1 cellular context compared by ENCODE assay signal in the genomic region with DNA sequence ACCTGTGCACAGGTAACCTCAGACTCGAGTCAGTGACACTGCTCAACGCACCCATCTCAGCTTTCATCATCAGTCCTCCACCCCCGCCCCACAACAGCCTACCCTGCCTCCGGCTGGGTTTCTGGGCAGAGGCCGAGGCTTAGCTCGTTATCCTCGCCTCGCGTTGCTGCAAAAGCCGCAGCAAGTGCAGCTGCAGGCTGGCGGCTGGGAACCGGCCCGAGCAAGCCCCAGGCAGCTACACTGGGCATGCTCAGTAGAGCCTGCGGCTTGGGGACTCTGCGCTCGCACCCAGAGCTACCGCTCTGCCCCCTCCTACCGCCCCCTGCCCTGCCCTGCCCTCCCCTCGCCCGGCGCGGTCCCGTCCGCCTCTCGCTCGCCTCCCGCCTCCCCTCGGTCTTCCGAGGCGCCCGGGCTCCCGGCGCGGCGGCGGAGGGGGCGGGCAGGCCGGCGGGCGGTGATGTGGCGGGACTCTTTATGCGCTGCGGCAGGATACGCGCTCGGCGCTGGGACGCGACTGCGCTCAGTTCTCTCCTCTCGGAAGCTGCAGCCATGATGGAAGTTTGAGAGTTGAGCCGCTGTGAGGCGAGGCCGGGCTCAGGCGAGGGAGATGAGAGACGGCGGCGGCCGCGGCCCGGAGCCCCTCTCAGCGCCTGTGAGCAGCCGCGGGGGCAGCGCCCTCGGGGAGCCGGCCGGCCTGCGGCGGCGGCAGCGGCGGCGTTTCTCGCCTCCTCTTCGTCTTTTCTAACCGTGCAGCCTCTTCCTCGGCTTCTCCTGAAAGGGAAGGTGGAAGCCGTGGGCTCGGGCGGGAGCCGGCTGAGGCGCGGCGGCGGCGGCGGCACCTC.
TF ChIP-seq lines count a peak whose summit lies in the region.

A gene with protein sequence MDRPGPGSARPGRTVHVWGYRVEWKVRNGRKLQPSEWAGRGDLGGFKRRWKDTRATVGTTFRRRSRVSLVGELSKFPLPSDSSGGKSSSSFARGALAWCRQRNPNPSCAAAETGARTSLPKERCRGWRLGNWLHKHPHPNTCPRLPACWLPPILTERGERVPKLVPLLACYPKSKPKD (minus strand): TSS at position 432 of the 842 bp plus-strand sequence. CDS start 1,046 bp downstream, outside the sequence.
A gene (plus strand): TSS at position 524 of the 842 bp plus-strand sequence. CDS start 845 bp downstream, outside the sequence.

TF ChIP-seq in HepG2, 621 proteins besides CTCF, POLR2A, EP300 and RAD21 (continued from another document and continues in another):
- no peak for TF ChIP-seq ELF4 (CRISPR knock-in tag; IDR thresholded peaks at IDR 0.05; ENCODE audit: borderline replicate concordance)
- peak; percentile 83; the same call in 1 of the 2 replicates for TF ChIP-seq SAFB2 (CRISPR knock-in tag; IDR thresholded peaks at IDR 0.05; ENCODE audit: borderline replicate concordance, low read depth)
- TF ChIP-seq SMYD3 (CRISPR knock-in tag; IDR thresholded peaks at IDR 0.05) = no peak
- peak; percentile 79; the same call in 1 of the 2 replicates for TF ChIP-seq ZNF34 (CRISPR knock-in tag; IDR thresholded peaks at IDR 0.05; ENCODE audit: borderline replicate concordance)
- TF ChIP-seq SRY (CRISPR knock-in tag; IDR thresholded peaks at IDR 0.05) = peak; percentile 92; the same call in 1 of the 2 replicates
- TF ChIP-seq PRPF4 (IDR thresholded peaks at IDR 0.05; ENCODE audit: low read depth, low read length, poor library complexity, severe bottlenecking) = no peak
- TF ChIP-seq CENPT (CRISPR knock-in tag; IDR thresholded peaks at IDR 0.05; ENCODE audit: low read depth) = peak; percentile 81
- no peak for TF ChIP-seq ZNF296 (CRISPR knock-in tag; conservative IDR thresholded peaks at IDR 0.05)
- 0 out of 2 replicates have a peak, but pooled peaks have one; percentile 73 for TF ChIP-seq KDM3A (CRISPR knock-in tag; IDR thresholded peaks at IDR 0.05; ENCODE audit: low read depth)
- no peak for TF ChIP-seq HOXA7 (CRISPR knock-in tag; IDR thresholded peaks at IDR 0.05)
- TF ChIP-seq NR2F1 (CRISPR knock-in tag; IDR thresholded peaks at IDR 0.05) = peak in 1 of 2 experiments; percentile 20; a peak in 1 of 4 replicates
- 0 out of 2 replicates have a peak, but pooled peaks have one; percentile 45 for TF ChIP-seq XBP1 (CRISPR knock-in tag; IDR thresholded peaks at IDR 0.05)
- TF ChIP-seq PHF8 (CRISPR knock-in tag; IDR thresholded peaks at IDR 0.05) = peak; percentile 51
- no peak for TF ChIP-seq ONECUT2 (CRISPR knock-in tag; IDR thresholded peaks at IDR 0.05)
- TF ChIP-seq, protein P1, sequence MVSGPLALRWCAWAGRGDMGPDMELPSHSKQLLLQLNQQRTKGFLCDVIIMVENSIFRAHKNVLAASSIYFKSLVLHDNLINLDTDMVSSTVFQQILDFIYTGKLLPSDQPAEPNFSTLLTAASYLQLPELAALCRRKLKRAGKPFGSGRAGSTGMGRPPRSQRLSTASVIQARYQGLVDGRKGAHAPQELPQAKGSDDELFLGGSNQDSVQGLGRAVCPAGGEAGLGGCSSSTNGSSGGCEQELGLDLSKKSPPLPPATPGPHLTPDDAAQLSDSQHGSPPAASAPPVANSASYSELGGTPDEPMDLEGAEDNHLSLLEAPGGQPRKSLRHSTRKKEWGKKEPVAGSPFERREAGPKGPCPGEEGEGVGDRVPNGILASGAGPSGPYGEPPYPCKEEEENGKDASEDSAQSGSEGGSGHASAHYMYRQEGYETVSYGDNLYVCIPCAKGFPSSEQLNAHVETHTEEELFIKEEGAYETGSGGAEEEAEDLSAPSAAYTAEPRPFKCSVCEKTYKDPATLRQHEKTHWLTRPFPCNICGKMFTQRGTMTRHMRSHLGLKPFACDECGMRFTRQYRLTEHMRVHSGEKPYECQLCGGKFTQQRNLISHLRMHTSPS (CRISPR knock-in tag; IDR thresholded peaks at IDR 0.05; ENCODE audit: low read depth) = no peak
- no peak for TF ChIP-seq SCMH1 (CRISPR knock-in tag; IDR thresholded peaks at IDR 0.05; ENCODE audit: borderline replicate concordance)
- peak; percentile 51; the same call in 1 of the 2 replicates for TF ChIP-seq PHF20 (CRISPR knock-in tag; IDR thresholded peaks at IDR 0.05)
- TF ChIP-seq, protein P2, sequence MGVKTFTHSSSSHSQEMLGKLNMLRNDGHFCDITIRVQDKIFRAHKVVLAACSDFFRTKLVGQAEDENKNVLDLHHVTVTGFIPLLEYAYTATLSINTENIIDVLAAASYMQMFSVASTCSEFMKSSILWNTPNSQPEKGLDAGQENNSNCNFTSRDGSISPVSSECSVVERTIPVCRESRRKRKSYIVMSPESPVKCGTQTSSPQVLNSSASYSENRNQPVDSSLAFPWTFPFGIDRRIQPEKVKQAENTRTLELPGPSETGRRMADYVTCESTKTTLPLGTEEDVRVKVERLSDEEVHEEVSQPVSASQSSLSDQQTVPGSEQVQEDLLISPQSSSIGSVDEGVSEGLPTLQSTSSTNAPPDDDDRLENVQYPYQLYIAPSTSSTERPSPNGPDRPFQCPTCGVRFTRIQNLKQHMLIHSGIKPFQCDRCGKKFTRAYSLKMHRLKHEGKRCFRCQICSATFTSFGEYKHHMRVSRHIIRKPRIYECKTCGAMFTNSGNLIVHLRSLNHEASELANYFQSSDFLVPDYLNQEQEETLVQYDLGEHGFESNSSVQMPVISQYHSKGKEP (CRISPR knock-in tag; IDR thresholded peaks at IDR 0.05) = peak; percentile 82
- peak; percentile 66 for TF ChIP-seq SOX5 (CRISPR knock-in tag; IDR thresholded peaks at IDR 0.05; ENCODE audit: borderline replicate concordance)
- TF ChIP-seq SIX1 (CRISPR knock-in tag; IDR thresholded peaks at IDR 0.05; ENCODE audit: borderline replicate concordance) = no peak
- TF ChIP-seq ATM (IDR thresholded peaks at IDR 0.05; ENCODE audit: borderline replicate concordance) = no peak
- TF ChIP-seq ZNF460 (CRISPR knock-in tag; IDR thresholded peaks at IDR 0.05; ENCODE audit: borderline replicate concordance) = no peak
- no peak for TF ChIP-seq NPAS2 (CRISPR knock-in tag; IDR thresholded peaks at IDR 0.05; ENCODE audit: borderline replicate concordance)
- peak; percentile 98 for TF ChIP-seq ZMYM4 (CRISPR knock-in tag; IDR thresholded peaks at IDR 0.05)
- peak; percentile 93 for TF ChIP-seq KLF6 (CRISPR knock-in tag; IDR thresholded peaks at IDR 0.05)
- TF ChIP-seq GABPB1 (CRISPR knock-in tag; IDR thresholded peaks at IDR 0.05) = peak; percentile 81
- peak; percentile 37; the same call in 1 of the 2 replicates for TF ChIP-seq HCFC1 (IDR thresholded peaks at IDR 0.05; ENCODE audit: low read depth, low read length)
- no peak for TF ChIP-seq ATF1 (CRISPR knock-in tag; IDR thresholded peaks at IDR 0.05)
- no peak for TF ChIP-seq ZFP36 (IDR thresholded peaks at IDR 0.05; ENCODE audit: borderline replicate concordance, low read depth, low read length, partially characterized antibody)
- TF ChIP-seq RXRA (CRISPR knock-in tag; IDR thresholded peaks at IDR 0.05) = peak; percentile 60; the same call in 1 of the 2 replicates
- peak; percentile 76 for TF ChIP-seq ZNF777 (CRISPR knock-in tag; IDR thresholded peaks at IDR 0.05)
- TF ChIP-seq, protein P3, sequence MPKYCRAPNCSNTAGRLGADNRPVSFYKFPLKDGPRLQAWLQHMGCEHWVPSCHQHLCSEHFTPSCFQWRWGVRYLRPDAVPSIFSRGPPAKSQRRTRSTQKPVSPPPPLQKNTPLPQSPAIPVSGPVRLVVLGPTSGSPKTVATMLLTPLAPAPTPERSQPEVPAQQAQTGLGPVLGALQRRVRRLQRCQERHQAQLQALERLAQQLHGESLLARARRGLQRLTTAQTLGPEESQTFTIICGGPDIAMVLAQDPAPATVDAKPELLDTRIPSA (CRISPR knock-in tag; IDR thresholded peaks at IDR 0.05; ENCODE audit: borderline replicate concordance) = no peak
- TF ChIP-seq, protein P4, sequence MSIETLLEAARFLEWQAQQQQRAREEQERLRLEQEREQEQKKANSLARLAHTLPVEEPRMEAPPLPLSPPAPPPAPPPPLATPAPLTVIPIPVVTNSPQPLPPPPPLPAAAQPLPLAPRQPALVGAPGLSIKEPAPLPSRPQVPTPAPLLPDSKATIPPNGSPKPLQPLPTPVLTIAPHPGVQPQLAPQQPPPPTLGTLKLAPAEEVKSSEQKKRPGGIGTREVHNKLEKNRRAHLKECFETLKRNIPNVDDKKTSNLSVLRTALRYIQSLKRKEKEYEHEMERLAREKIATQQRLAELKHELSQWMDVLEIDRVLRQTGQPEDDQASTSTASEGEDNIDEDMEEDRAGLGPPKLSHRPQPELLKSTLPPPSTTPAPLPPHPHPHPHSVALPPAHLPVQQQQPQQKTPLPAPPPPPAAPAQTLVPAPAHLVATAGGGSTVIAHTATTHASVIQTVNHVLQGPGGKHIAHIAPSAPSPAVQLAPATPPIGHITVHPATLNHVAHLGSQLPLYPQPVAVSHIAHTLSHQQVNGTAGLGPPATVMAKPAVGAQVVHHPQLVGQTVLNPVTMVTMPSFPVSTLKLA (IDR thresholded peaks at IDR 0.05) = no peak
- TF ChIP-seq ZNF652 (CRISPR knock-in tag; IDR thresholded peaks at IDR 0.05; ENCODE audit: borderline replicate concordance, low read depth) = no peak
- TF ChIP-seq, protein P5, sequence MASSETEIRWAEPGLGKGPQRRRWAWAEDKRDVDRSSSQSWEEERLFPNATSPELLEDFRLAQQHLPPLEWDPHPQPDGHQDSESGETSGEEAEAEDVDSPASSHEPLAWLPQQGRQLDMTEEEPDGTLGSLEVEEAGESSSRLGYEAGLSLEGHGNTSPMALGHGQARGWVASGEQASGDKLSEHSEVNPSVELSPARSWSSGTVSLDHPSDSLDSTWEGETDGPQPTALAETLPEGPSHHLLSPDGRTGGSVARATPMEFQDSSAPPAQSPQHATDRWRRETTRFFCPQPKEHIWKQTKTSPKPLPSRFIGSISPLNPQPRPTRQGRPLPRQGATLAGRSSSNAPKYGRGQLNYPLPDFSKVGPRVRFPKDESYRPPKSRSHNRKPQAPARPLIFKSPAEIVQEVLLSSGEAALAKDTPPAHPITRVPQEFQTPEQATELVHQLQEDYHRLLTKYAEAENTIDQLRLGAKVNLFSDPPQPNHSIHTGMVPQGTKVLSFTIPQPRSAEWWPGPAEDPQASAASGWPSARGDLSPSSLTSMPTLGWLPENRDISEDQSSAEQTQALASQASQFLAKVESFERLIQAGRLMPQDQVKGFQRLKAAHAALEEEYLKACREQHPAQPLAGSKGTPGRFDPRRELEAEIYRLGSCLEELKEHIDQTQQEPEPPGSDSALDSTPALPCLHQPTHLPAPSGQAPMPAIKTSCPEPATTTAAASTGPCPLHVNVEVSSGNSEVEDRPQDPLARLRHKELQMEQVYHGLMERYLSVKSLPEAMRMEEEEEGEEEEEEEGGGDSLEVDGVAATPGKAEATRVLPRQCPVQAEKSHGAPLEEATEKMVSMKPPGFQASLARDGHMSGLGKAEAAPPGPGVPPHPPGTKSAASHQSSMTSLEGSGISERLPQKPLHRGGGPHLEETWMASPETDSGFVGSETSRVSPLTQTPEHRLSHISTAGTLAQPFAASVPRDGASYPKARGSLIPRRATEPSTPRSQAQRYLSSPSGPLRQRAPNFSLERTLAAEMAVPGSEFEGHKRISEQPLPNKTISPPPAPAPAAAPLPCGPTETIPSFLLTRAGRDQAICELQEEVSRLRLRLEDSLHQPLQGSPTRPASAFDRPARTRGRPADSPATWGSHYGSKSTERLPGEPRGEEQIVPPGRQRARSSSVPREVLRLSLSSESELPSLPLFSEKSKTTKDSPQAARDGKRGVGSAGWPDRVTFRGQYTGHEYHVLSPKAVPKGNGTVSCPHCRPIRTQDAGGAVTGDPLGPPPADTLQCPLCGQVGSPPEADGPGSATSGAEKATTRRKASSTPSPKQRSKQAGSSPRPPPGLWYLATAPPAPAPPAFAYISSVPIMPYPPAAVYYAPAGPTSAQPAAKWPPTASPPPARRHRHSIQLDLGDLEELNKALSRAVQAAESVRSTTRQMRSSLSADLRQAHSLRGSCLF (CRISPR knock-in tag; IDR thresholded peaks at IDR 0.05; ENCODE audit: borderline replicate concordance) = no peak
- TF ChIP-seq, protein P6, sequence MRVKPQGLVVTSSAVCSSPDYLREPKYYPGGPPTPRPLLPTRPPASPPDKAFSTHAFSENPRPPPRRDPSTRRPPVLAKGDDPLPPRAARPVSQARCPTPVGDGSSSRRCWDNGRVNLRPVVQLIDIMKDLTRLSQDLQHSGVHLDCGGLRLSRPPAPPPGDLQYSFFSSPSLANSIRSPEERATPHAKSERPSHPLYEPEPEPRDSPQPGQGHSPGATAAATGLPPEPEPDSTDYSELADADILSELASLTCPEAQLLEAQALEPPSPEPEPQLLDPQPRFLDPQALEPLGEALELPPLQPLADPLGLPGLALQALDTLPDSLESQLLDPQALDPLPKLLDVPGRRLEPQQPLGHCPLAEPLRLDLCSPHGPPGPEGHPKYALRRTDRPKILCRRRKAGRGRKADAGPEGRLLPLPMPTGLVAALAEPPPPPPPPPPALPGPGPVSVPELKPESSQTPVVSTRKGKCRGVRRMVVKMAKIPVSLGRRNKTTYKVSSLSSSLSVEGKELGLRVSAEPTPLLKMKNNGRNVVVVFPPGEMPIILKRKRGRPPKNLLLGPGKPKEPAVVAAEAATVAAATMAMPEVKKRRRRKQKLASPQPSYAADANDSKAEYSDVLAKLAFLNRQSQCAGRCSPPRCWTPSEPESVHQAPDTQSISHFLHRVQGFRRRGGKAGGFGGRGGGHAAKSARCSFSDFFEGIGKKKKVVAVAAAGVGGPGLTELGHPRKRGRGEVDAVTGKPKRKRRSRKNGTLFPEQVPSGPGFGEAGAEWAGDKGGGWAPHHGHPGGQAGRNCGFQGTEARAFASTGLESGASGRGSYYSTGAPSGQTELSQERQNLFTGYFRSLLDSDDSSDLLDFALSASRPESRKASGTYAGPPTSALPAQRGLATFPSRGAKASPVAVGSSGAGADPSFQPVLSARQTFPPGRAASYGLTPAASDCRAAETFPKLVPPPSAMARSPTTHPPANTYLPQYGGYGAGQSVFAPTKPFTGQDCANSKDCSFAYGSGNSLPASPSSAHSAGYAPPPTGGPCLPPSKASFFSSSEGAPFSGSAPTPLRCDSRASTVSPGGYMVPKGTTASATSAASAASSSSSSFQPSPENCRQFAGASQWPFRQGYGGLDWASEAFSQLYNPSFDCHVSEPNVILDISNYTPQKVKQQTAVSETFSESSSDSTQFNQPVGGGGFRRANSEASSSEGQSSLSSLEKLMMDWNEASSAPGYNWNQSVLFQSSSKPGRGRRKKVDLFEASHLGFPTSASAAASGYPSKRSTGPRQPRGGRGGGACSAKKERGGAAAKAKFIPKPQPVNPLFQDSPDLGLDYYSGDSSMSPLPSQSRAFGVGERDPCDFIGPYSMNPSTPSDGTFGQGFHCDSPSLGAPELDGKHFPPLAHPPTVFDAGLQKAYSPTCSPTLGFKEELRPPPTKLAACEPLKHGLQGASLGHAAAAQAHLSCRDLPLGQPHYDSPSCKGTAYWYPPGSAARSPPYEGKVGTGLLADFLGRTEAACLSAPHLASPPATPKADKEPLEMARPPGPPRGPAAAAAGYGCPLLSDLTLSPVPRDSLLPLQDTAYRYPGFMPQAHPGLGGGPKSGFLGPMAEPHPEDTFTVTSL (CRISPR knock-in tag; IDR thresholded peaks at IDR 0.05; ENCODE audit: borderline replicate concordance) = no peak; the same call in 1 of the 2 replicates
- no peak for TF ChIP-seq ZNF879 (CRISPR knock-in tag; IDR thresholded peaks at IDR 0.05)
- no peak for TF ChIP-seq ZNF572 (CRISPR knock-in tag; IDR thresholded peaks at IDR 0.05)
- no peak for TF ChIP-seq ZNF264 (CRISPR knock-in tag; IDR thresholded peaks at IDR 0.05)
- no peak for TF ChIP-seq TCF12 (IDR thresholded peaks at IDR 0.05)
- peak; percentile 70; the same call in 1 of the 2 replicates for TF ChIP-seq TCF12 (CRISPR knock-in tag; IDR thresholded peaks at IDR 0.05)
